In genomic region chr3:113895964-113896363, GRCh38 we compare ENCODE assay signal across 17 cellular contexts. TPM values are rescaled to one million over a fixed set of nuclear protein-coding genes. Genes with fewer than 3 reads are reported as not detected.
A peak's percentile ranks its signal among the peaks of the same experiment; 100 is the strongest.
DNase-seq lines count a peak whose midpoint lies in the region; ATAC-seq, FAIRE-seq and TF ChIP-seq lines count a peak whose summit lies in the region.
"Had no signal": no experiment of that assay in that cellular context is flagged by ENCODE, and none has a peak within 500 bp of the region (broad histone marks: within the 10 kb centered on the region; RNA-seq: fewer than 3 reads in every experiment).

No MANE protein-coding gene starts in this region.

- TF ChIP-seq CTCF in PC-3 (conservative IDR thresholded peaks at IDR 0.05; ENCODE audit: low read depth, low read length) (no peak), keratinocyte (optimal IDR thresholded peaks at IDR 0.05 in 1 of 3, IDR thresholded peaks at IDR 0.05 in 1 of 3, conservative IDR thresholded peaks at IDR 0.05 in 1 of 3; ENCODE audit: extremely low read depth in 1 of 3, insufficient read depth in 2 of 3, low read length in 3 of 3) (no peak), CD14-positive monocyte (IDR thresholded peaks at IDR 0.05) (no peak)

- H3K4me3 ChIP-seq in PC-3 (ENCODE audit: low read length): no peak overlapping the region
- peak overlapping the region; percentile 99 for H3K4me3 ChIP-seq in endocrine pancreas (ENCODE audit: control insufficient read depth, insufficient read depth, low read length)
- no peak overlapping the region for H3K4me3 ChIP-seq in keratinocyte (ENCODE audit: control insufficient read depth in 2 of 3, extremely low read depth in 1 of 3, insufficient read depth in 2 of 3, low read depth in 1 of 3, low read length in 3 of 3)
- H3K4me3 ChIP-seq: BLaER1 treated with 17β-estradiol and CSF1 and Interleukin-3, amounts not matched to agents 10 nM and 100 nM; GM23248 had no signal

- no peaks in the 10 kb centered on the region for H3K9me1 ChIP-seq in keratinocyte (ENCODE audit: control insufficient read depth, extremely low read depth, insufficient read depth, low read length)

- H3K36me3 ChIP-seq in PC-3 (ENCODE audit: low read depth, low read length) (no peaks in the 10 kb centered on the region), endocrine pancreas (ENCODE audit: control insufficient read depth, insufficient read depth, low read length) (no peaks in the 10 kb centered on the region), keratinocyte (ENCODE audit: control insufficient read depth in 2 of 2, extremely low read depth in 1 of 2, insufficient read depth in 2 of 2, low read length in 2 of 2) (no peaks in the 10 kb centered on the region)
- H3K36me3 ChIP-seq: BLaER1 treated with 17β-estradiol and CSF1 and Interleukin-3, amounts not matched to agents 10 nM and 100 nM had no signal

- intact Hi-C loops in PC-3 (cut with micrococcal nuclease) (no loop called here), CD14-positive monocyte (cut with micrococcal nuclease) (no loop called here)

- FAIRE-seq in keratinocyte (lab: Jason Lieb, UNC): peak; percentile 52

- no TSS peak for BruUV-seq in PC-3 (replicated peaks; lab: Mats Ljungman, UMichigan)

- no peak overlapping the region for H3K27ac Mint-ChIP-seq in CD14-positive monocyte
- H3K27ac Mint-ChIP-seq: CD4-positive, alpha-beta T cell; IgD-negative memory B cell had no signal

- no peaks in the 10 kb centered on the region for H3K79me2 ChIP-seq in PC-3 (ENCODE audit: low read length)
- H3K79me2 ChIP-seq in keratinocyte (ENCODE audit: control insufficient read depth, insufficient read depth, low read length): no peaks in the 10 kb centered on the region

- H3K9me3 Mint-ChIP-seq in CD14-positive monocyte: no peaks in the 10 kb centered on the region
- H3K9me3 Mint-ChIP-seq: CD4-positive, alpha-beta T cell; IgD-negative memory B cell had no signal

- dilution Hi-C loops in keratinocyte (cut with MboI; ENCODE audit: extremely low pct_ligation_motif_present, low sequenced_read_pairs): no loop called here

- H3K27me3 Mint-ChIP-seq in CD14-positive monocyte (ENCODE audit: low read depth in 3 of 3): no peaks in the 10 kb centered on the region
- H3K27me3 Mint-ChIP-seq: CD4-positive, alpha-beta T cell; IgD-negative memory B cell had no signal

- H3K4me2 ChIP-seq in PC-3 (ENCODE audit: low read length): no peak overlapping the region
- no peak overlapping the region for H3K4me2 ChIP-seq in keratinocyte (ENCODE audit: control insufficient read depth, extremely low read depth, insufficient read depth, low read depth, low read length)
- H3K4me2 ChIP-seq: BLaER1 treated with 17β-estradiol and CSF1 and Interleukin-3, amounts not matched to agents 10 nM and 100 nM had no signal

- no peak for ATAC-seq in PC-3
- no peak for ATAC-seq in HG02763 (IDR thresholded peaks at IDR 0.05; ENCODE audit: unreplicated experiment)

- no peak overlapping the region for H3K9ac ChIP-seq in PC-3 (ENCODE audit: low read length)
- no peak overlapping the region for H3K9ac ChIP-seq in endocrine pancreas (ENCODE audit: control insufficient read depth, insufficient read depth, low read length)
- no peak overlapping the region for H3K9ac ChIP-seq in keratinocyte (ENCODE audit: control insufficient read depth, extremely low read depth, insufficient read depth, low read length)
- H3K9ac ChIP-seq: BLaER1 treated with 17β-estradiol and CSF1 and Interleukin-3, amounts not matched to agents 10 nM and 100 nM; GM23248 had no signal

- H3K4me1 ChIP-seq in PC-3 (ENCODE audit: insufficient read depth, low read length) (peaks cover 16% of the 10 kb centered on the region), endocrine pancreas (ENCODE audit: control insufficient read depth, insufficient read depth, low read length) (no peaks in the 10 kb centered on the region), keratinocyte (ENCODE audit: control insufficient read depth, extremely low read depth, insufficient read depth, low read length) (peaks cover 9% of the 10 kb centered on the region)

- H3K9me3 ChIP-seq in PC-3 (ENCODE audit: low read length) (no peaks in the 10 kb centered on the region), endocrine pancreas (ENCODE audit: control insufficient read depth, low read length) (no peaks in the 10 kb centered on the region), keratinocyte (ENCODE audit: control insufficient read depth, low read depth, low read length) (no peaks in the 10 kb centered on the region)
- H3K9me3 ChIP-seq: BLaER1 treated with 17β-estradiol and CSF1 and Interleukin-3, amounts not matched to agents 10 nM and 100 nM had no signal

- H3K4me3 Mint-ChIP-seq in CD14-positive monocyte: no peak overlapping the region
- H3K4me3 Mint-ChIP-seq: CD4-positive, alpha-beta T cell; IgD-negative memory B cell had no signal

- POLR2A ChIA-PET in PC-3 (lab: Charles Lee; ENCODE audit: unreplicated experiment): no interaction called here

- no peaks in the 10 kb centered on the region for H3K9me2 ChIP-seq in PC-3 (replicated peaks; ENCODE audit: low read length)

- H3K27me3 ChIP-seq in PC-3 (ENCODE audit: low read length) (no peaks in the 10 kb centered on the region), endocrine pancreas (ENCODE audit: control insufficient read depth, insufficient read depth, low read length) (no peaks in the 10 kb centered on the region), keratinocyte (ENCODE audit: control insufficient read depth, extremely low read depth, insufficient read depth, low read length) (no peaks in the 10 kb centered on the region)
- H3K27me3 ChIP-seq: BLaER1 treated with 17β-estradiol and CSF1 and Interleukin-3, amounts not matched to agents 10 nM and 100 nM had no signal

- CTCF ChIA-PET in PC-3 (lab: Charles Lee): no interaction called here

- H3K4me1 Mint-ChIP-seq in CD14-positive monocyte: peaks cover 12% of the 10 kb centered on the region

- DNase-seq in DMS53 treated with DMSO at 0.1 percent for 48 hours (lab: John Stamatoyannopoulos, UW; ENCODE audit: unreplicated experiment) (peak; percentile 35), PC-3 (peak; percentile 16), keratinocyte (ENCODE audit: low read depth, low spot score) (no peak), SK-N-DZ (ENCODE audit: low spot score) (no peak), CD14-positive monocyte (ENCODE audit: low spot score) (no peak)
- no peak for DNase-seq in activated naive CD4-positive, alpha-beta T cell treated with Interleukin-2 at 50 U/mL for 16 hours
- DNase-seq: ACHN; Calu3; CD4-positive, alpha-beta T cell; DMS 273 treated with DMSO at 0.1 percent for 48 hours; GF-D8; GM23248; H7 had no signal

- H3F3A ChIP-seq in PC-3 (ENCODE audit: low read length, unreplicated experiment): no peaks in the 10 kb centered on the region

- H4K20me1 ChIP-seq in PC-3 (ENCODE audit: low read length) (no peaks in the 10 kb centered on the region), keratinocyte (ENCODE audit: control insufficient read depth, extremely low read depth, insufficient read depth, low read length) (no peaks in the 10 kb centered on the region)
- H4K20me1 ChIP-seq: BLaER1 treated with 17β-estradiol and CSF1 and Interleukin-3, amounts not matched to agents 10 nM and 100 nM had no signal

- no peaks in the 10 kb centered on the region for H3K36me3 Mint-ChIP-seq in CD14-positive monocyte

- H2AFZ ChIP-seq in PC-3 (ENCODE audit: low read length) (no peak overlapping the region), keratinocyte (ENCODE audit: control insufficient read depth, low read length) (no peak overlapping the region)
- H2AFZ ChIP-seq: GM23248 had no signal

- H3K27ac ChIP-seq in PC-3 (ENCODE audit: low read length): no peak overlapping the region
- H3K27ac ChIP-seq in keratinocyte (ENCODE audit: control insufficient read depth, insufficient read depth, low read length): no peak overlapping the region
- H3K27ac ChIP-seq: BLaER1 treated with 17β-estradiol and CSF1 and Interleukin-3, amounts not matched to agents 10 nM and 100 nM; GM23248 had no signal

RNA-seq across cellular contexts. Expression of gene ZDHHC23, which starts 51.8 kb away (rescaled TPM):
- 7.1 and 8.3 TPM in 2 replicates for total RNA-seq in PC-3 (2014; rRNA removed)
- 1.4 to 2.3 TPM (median 1.4 TPM) in 3 replicates for polyA plus RNA-seq in keratinocyte
- polyA plus RNA-seq in keratinocyte (2011; ENCODE audit: low read depth): 1.3 TPM
- 0.44 and 1.2 TPM in 2 replicates for polyA plus RNA-seq in keratinocyte (2011; cell fraction: cytosol; rRNA removed)
- polyA plus RNA-seq in keratinocyte (2011; cell fraction: nucleus; rRNA removed): 4.4 and 4.8 TPM in 2 replicates
- 1.1 and 1.2 TPM in 2 replicates for polyA plus RNA-seq in keratinocyte (2012; ENCODE audit: low replicate concordance)
- 1.5 to 3.2 TPM (median 3.2 TPM) in 3 replicates for polyA minus RNA-seq in keratinocyte
- 1.2 TPM for polyA minus RNA-seq in keratinocyte (2011; cell fraction: cytosol; rRNA and poly(A)+ RNA removed)
- 2.3 and 3.6 TPM in 2 replicates for polyA minus RNA-seq in keratinocyte (2011; cell fraction: nucleus; rRNA and poly(A)+ RNA removed)
- 0.95 and 1.4 TPM in 2 replicates for polyA plus RNA-seq in SK-N-DZ (2014; cell fraction: cytosol; rRNA removed)
- polyA plus RNA-seq in SK-N-DZ (2014; cell fraction: nucleus; rRNA removed): 4.7 and 5.4 TPM in 2 replicates
- polyA plus RNA-seq in CD14-positive monocyte: under 1 TPM; 0.05 to 0.28 TPM

RNA-seq across cellular contexts. Expression of gene GRAMD1C, which starts 57.4 kb away (rescaled TPM):
- total RNA-seq in PC-3 (2014; rRNA removed): 2.8 and 4.5 TPM in 2 replicates
- polyA plus RNA-seq in keratinocyte (0.95 to 2.7 TPM (median 2.0 TPM) in 3 replicates), CD14-positive monocyte (under 1 TPM; 0.13 to 0.27 TPM)
- 13.5 TPM for polyA plus RNA-seq in keratinocyte (2011; ENCODE audit: low read depth)
- 0.60 and 0.69 TPM in 2 replicates for polyA plus RNA-seq in keratinocyte (2011; cell fraction: cytosol; rRNA removed)
- polyA plus RNA-seq in keratinocyte (2011; cell fraction: nucleus; rRNA removed): 2.6 and 3.0 TPM in 2 replicates
- polyA plus RNA-seq in keratinocyte (2012; ENCODE audit: low replicate concordance): 1.1 and 6.9 TPM in 2 replicates
- 0.53 to 4.2 TPM (median 1.0 TPM) in 3 replicates for polyA minus RNA-seq in keratinocyte
- polyA minus RNA-seq in keratinocyte (2011; cell fraction: cytosol; rRNA and poly(A)+ RNA removed): not detected
- 1.2 and 3.6 TPM in 2 replicates for polyA minus RNA-seq in keratinocyte (2011; cell fraction: nucleus; rRNA and poly(A)+ RNA removed)
- not detected in 2 replicates for polyA plus RNA-seq in SK-N-DZ (2014; cell fraction: cytosol; rRNA removed)
- not detected in 2 replicates for polyA plus RNA-seq in SK-N-DZ (2014; cell fraction: nucleus; rRNA removed)

Comparison
In these comparisons a context has a peak if more than half of its experiments do, and no peak if none do; other contexts are left out.
1. DNase-seq: peak in DMS53 treated with DMSO at 0.1 percent for 48 hours (single experiment) and PC-3 (single experiment); none in keratinocyte (single experiment), activated naive CD4-positive, alpha-beta T cell treated with Interleukin-2 at 50 U/mL for 16 hours (single experiment), SK-N-DZ (single experiment) and CD14-positive monocyte (single experiment).